11 cellular contexts compared by ENCODE assay signal in genomic region chr10:96306516-96306915, GRCh38. TPM values are rescaled to one million over a fixed set of nuclear protein-coding genes. Genes with fewer than 3 reads are reported as not detected.
DNase-seq lines count a peak whose midpoint lies in the region; ATAC-seq and TF ChIP-seq lines count a peak whose summit lies in the region.
"Had no signal": no experiment of that assay in that cellular context is flagged by ENCODE, and none has a peak within 500 bp of the region (broad histone marks: within the 10 kb centered on the region; RNA-seq: fewer than 3 reads in every experiment).

No MANE protein-coding gene starts in this region.

- no peaks in the 10 kb centered on the region for H4K20me1 ChIP-seq in neural progenitor cell (ENCODE audit: low read depth)

- H3K4me3 Mint-ChIP-seq in T-cell (peak overlapping the region in 2 of 3 donors; percentile 11 to 64), neural progenitor cell (no peak overlapping the region)

- H3K9me3 ChIP-seq in neural progenitor cell (ENCODE audit: low read depth), result no peaks in the 10 kb centered on the region
- H3K9me3 ChIP-seq: suprapubic skin had no signal

- DNase-seq in Caki2 (ENCODE audit: low read depth) (peak; percentile 33), T-cell (peak in 25 of 34 experiments; percentile 0 to 44 (median 13)), myocyte (ENCODE audit: low read depth) (peak; percentile 46), NOMO-1 treated with dmso at 0.1 percent for 144 hours (lab: John Stamatoyannopoulos, UW; ENCODE audit: unreplicated experiment) (no peak), DMS114 treated with DMSO at 0.1 percent for 48 hours (lab: John Stamatoyannopoulos, UW; ENCODE audit: unreplicated experiment) (no peak), neural progenitor cell (ENCODE audit: low spot score) (no peak)

- peaks cover 42% of the 10 kb centered on the region for H3F3A ChIP-seq in neural progenitor cell (ENCODE audit: low read depth)

- peak; percentile 55 for ATAC-seq in HG03097 (IDR thresholded peaks at IDR 0.05; ENCODE audit: low FRiP score, unreplicated experiment)
- peak; percentile 63 to 84 (median 78) for ATAC-seq in T-cell (replicated peaks in 1 of 4)
- no peak for ATAC-seq in GM18909 (IDR thresholded peaks at IDR 0.05; ENCODE audit: poor library complexity, unreplicated experiment)

- H3K4me2 ChIP-seq in neural progenitor cell, result no peak overlapping the region
- H3K4me2 ChIP-seq: KMS-11 had no signal

- no peak overlapping the region for H2AFZ ChIP-seq in neural progenitor cell (replicated peaks)

- H3K9me3 Mint-ChIP-seq in T-cell, result no peaks in the 10 kb centered on the region
- H3K9me3 Mint-ChIP-seq in neural progenitor cell, result no peaks in the 10 kb centered on the region

- H3K4me1 Mint-ChIP-seq in T-cell, result peaks cover 20 to 36% (median 23%) of the 10 kb centered on the region in 3 donors
- H3K4me1 Mint-ChIP-seq in neural progenitor cell, result peaks cover 29% of the 10 kb centered on the region

- peak overlapping the region in 1 of 2 donors; percentile 74 for H3K27ac Mint-ChIP-seq in T-cell
- H3K27ac Mint-ChIP-seq in neural progenitor cell, result no peak overlapping the region

- no peaks in the 10 kb centered on the region for H3K36me3 ChIP-seq in neural progenitor cell
- H3K36me3 ChIP-seq: suprapubic skin had no signal

- POLR2A ChIA-PET in T-cell (lab: Charles Lee), result interaction anchor here in 1 of 2 donors (0.7 kb wide), 1 partner anchor 8 kb away, joined by 5 read pairs; no protein-coding TSS in a partner anchor

- CTCF ChIA-PET in T-cell (lab: Charles Lee), result interaction anchor here in 1 of 2 donors (0.6 kb wide), 1 partner anchor 290 kb away, joined by 3 read pairs; no protein-coding TSS in a partner anchor

- H3K4me1 ChIP-seq in neural progenitor cell, result peaks cover 49% of the 10 kb centered on the region

- H3K27ac ChIP-seq in neural progenitor cell, result no peak overlapping the region
- H3K27ac ChIP-seq: epithelial cell of prostate, KMS-11, suprapubic skin had no signal

- no peak overlapping the region for H3K9ac ChIP-seq in neural progenitor cell
- H3K9ac ChIP-seq: KMS-11 had no signal

- H3K4me3 ChIP-seq in neural progenitor cell, result no peak overlapping the region
- H3K4me3 ChIP-seq: suprapubic skin had no signal

- TF ChIP-seq CTCF in neural progenitor cell (IDR thresholded peaks at IDR 0.05), result no peak

- no peaks in the 10 kb centered on the region for H3K79me2 ChIP-seq in neural progenitor cell (ENCODE audit: low read depth)

- H3K27me3 ChIP-seq in neural progenitor cell, result no peaks in the 10 kb centered on the region

- no peaks in the 10 kb centered on the region for H3K36me3 Mint-ChIP-seq in T-cell
- no peaks in the 10 kb centered on the region for H3K36me3 Mint-ChIP-seq in neural progenitor cell

- in situ Hi-C loops in Caki2 (cut with HindIII; ENCODE audit: low pct_unique_long_range_greater_than_20kb, low sequenced_read_pairs), result no loop called here

- H3K27me3 Mint-ChIP-seq in T-cell, result peaks cover 3 to 44% of the 10 kb centered on the region in 2 donors
- no peaks in the 10 kb centered on the region for H3K27me3 Mint-ChIP-seq in neural progenitor cell (ENCODE audit: insufficient read depth, low read depth)

RNA-seq across cellular contexts. Expression of gene DNTT, which starts 2.3 kb away (rescaled TPM):
- total RNA-seq in Caki2 (2014; rRNA removed; shearing (Covaris generic); ENCODE audit: low replicate concordance), result 0.12 and 0.30 TPM in 2 replicates
- total RNA-seq in T-cell, result under 1 TPM in 3 of 5 donors, not detected in 2; 0.13 to 0.38 (median 0.30) TPM
- total RNA-seq in myocyte, result not detected in 2 replicates
- not detected for polyA plus RNA-seq in myocyte (2012)
- total RNA-seq in neural progenitor cell (ENCODE audit: low replicate concordance), result not detected in 2 replicates
- total RNA-seq: suprapubic skin had no signal

RNA-seq across cellular contexts. Expression of gene BLNK, which starts 35.1 kb away (rescaled TPM):
- total RNA-seq in Caki2 (2014; rRNA removed; shearing (Covaris generic); ENCODE audit: low replicate concordance), result not detected in 2 replicates
- total RNA-seq in T-cell (1 to 10 TPM; 1.3 to 8.2 (median 1.7) TPM), myocyte (0.13 TPM in 1 of 2 replicates, not detected in the other), neural progenitor cell (ENCODE audit: low replicate concordance) (not detected in 2 replicates)
- not detected for polyA plus RNA-seq in myocyte (2012)

RNA-seq across cellular contexts. Expression of gene OPALIN, which starts 52.3 kb away (rescaled TPM):
- total RNA-seq in Caki2 (2014; rRNA removed; shearing (Covaris generic); ENCODE audit: low replicate concordance), result not detected in 2 replicates
- not detected for total RNA-seq in T-cell
- total RNA-seq in myocyte, result not detected in 2 replicates
- not detected for polyA plus RNA-seq in myocyte (2012)
- total RNA-seq in neural progenitor cell (ENCODE audit: low replicate concordance), result not detected in 2 replicates
- total RNA-seq: suprapubic skin had no signal

Comparison
In these comparisons a context has a peak if more than half of its experiments do, and no peak if none do; other contexts are left out.
1. DNase-seq: peak in Caki2 (single experiment), T-cell (25 of 34) and myocyte (single experiment); none in NOMO-1 treated with dmso at 0.1 percent for 144 hours (single experiment), DMS114 treated with DMSO at 0.1 percent for 48 hours (single experiment) and neural progenitor cell (single experiment).